ENCODE assay signal across 2 cellular contexts in the genomic region with DNA sequence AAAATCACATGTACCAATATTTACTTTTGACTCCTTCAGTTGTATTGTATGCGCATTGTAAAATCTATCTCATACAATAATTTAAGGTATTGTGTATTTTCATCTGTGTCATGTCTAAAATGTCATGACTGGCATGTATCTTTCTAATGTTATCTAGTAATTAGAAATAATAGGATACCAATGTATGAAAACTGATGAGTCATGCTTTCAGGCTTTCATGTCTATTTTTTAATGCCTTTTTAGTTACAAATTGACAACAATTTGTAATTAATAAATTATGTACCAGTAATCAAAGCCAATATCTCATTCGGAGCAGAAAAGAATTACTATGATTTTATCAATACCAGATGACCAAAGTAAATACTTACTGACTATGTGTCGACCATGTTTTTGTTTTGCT.
TF ChIP-seq lines count a peak whose summit lies in the region.

No MANE protein-coding gene starts in this region.

TF ChIP-seq in HepG2, 621 proteins besides CTCF, POLR2A, EP300 and RAD21 (continued from another document):
- TF ChIP-seq, protein P1, sequence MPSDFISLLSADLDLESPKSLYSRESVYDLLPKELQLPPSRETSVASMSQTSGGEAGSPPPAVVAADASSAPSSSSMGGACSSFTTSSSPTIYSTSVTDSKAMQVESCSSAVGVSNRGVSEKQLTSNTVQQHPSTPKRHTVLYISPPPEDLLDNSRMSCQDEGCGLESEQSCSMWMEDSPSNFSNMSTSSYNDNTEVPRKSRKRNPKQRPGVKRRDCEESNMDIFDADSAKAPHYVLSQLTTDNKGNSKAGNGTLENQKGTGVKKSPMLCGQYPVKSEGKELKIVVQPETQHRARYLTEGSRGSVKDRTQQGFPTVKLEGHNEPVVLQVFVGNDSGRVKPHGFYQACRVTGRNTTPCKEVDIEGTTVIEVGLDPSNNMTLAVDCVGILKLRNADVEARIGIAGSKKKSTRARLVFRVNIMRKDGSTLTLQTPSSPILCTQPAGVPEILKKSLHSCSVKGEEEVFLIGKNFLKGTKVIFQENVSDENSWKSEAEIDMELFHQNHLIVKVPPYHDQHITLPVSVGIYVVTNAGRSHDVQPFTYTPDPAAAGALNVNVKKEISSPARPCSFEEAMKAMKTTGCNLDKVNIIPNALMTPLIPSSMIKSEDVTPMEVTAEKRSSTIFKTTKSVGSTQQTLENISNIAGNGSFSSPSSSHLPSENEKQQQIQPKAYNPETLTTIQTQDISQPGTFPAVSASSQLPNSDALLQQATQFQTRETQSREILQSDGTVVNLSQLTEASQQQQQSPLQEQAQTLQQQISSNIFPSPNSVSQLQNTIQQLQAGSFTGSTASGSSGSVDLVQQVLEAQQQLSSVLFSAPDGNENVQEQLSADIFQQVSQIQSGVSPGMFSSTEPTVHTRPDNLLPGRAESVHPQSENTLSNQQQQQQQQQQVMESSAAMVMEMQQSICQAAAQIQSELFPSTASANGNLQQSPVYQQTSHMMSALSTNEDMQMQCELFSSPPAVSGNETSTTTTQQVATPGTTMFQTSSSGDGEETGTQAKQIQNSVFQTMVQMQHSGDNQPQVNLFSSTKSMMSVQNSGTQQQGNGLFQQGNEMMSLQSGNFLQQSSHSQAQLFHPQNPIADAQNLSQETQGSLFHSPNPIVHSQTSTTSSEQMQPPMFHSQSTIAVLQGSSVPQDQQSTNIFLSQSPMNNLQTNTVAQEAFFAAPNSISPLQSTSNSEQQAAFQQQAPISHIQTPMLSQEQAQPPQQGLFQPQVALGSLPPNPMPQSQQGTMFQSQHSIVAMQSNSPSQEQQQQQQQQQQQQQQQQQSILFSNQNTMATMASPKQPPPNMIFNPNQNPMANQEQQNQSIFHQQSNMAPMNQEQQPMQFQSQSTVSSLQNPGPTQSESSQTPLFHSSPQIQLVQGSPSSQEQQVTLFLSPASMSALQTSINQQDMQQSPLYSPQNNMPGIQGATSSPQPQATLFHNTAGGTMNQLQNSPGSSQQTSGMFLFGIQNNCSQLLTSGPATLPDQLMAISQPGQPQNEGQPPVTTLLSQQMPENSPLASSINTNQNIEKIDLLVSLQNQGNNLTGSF (CRISPR knock-in tag; IDR thresholded peaks at IDR 0.05) = no peak
- peak; percentile 80 for TF ChIP-seq NFE2L2 (IDR thresholded peaks at IDR 0.05; ENCODE audit: low read length)
- TF ChIP-seq, protein P2, sequence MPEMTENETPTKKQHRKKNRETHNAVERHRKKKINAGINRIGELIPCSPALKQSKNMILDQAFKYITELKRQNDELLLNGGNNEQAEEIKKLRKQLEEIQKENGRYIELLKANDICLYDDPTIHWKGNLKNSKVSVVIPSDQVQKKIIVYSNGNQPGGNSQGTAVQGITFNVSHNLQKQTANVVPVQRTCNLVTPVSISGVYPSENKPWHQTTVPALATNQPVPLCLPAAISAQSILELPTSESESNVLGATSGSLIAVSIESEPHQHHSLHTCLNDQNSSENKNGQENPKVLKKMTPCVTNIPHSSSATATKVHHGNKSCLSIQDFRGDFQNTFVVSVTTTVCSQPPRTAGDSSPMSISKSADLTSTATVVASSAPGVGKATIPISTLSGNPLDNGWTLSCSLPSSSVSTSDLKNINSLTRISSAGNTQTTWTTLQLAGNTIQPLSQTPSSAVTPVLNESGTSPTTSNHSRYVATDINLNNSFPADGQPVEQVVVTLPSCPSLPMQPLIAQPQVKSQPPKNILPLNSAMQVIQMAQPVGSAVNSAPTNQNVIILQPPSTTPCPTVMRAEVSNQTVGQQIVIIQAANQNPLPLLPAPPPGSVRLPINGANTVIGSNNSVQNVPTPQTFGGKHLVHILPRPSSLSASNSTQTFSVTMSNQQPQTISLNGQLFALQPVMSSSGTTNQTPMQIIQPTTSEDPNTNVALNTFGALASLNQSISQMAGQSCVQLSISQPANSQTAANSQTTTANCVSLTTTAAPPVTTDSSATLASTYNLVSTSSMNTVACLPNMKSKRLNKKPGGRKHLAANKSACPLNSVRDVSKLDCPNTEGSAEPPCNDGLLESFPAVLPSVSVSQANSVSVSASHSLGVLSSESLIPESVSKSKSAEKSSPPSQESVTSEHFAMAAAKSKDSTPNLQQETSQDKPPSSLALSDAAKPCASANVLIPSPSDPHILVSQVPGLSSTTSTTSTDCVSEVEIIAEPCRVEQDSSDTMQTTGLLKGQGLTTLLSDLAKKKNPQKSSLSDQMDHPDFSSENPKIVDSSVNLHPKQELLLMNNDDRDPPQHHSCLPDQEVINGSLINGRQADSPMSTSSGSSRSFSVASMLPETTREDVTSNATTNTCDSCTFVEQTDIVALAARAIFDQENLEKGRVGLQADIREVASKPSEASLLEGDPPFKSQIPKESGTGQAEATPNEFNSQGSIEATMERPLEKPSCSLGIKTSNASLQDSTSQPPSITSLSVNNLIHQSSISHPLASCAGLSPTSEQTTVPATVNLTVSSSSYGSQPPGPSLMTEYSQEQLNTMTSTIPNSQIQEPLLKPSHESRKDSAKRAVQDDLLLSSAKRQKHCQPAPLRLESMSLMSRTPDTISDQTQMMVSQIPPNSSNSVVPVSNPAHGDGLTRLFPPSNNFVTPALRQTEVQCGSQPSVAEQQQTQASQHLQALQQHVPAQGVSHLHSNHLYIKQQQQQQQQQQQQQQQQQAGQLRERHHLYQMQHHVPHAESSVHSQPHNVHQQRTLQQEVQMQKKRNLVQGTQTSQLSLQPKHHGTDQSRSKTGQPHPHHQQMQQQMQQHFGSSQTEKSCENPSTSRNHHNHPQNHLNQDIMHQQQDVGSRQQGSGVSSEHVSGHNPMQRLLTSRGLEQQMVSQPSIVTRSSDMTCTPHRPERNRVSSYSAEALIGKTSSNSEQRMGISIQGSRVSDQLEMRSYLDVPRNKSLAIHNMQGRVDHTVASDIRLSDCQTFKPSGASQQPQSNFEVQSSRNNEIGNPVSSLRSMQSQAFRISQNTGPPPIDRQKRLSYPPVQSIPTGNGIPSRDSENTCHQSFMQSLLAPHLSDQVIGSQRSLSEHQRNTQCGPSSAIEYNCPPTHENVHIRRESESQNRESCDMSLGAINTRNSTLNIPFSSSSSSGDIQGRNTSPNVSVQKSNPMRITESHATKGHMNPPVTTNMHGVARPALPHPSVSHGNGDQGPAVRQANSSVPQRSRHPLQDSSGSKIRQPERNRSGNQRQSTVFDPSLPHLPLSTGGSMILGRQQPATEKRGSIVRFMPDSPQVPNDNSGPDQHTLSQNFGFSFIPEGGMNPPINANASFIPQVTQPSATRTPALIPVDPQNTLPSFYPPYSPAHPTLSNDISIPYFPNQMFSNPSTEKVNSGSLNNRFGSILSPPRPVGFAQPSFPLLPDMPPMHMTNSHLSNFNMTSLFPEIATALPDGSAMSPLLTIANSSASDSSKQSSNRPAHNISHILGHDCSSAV (CRISPR knock-in tag; IDR thresholded peaks at IDR 0.05; ENCODE audit: borderline replicate concordance) = no peak
- peak; percentile 51; the same call in 1 of the 2 replicates for TF ChIP-seq MAFF (IDR thresholded peaks at IDR 0.05; ENCODE audit: low read depth, low read length)

TF ChIP-seq in IMR-90, 13 proteins besides CTCF, POLR2A, EP300 and RAD21 (continued from another document):
- TF ChIP-seq, protein P3, sequence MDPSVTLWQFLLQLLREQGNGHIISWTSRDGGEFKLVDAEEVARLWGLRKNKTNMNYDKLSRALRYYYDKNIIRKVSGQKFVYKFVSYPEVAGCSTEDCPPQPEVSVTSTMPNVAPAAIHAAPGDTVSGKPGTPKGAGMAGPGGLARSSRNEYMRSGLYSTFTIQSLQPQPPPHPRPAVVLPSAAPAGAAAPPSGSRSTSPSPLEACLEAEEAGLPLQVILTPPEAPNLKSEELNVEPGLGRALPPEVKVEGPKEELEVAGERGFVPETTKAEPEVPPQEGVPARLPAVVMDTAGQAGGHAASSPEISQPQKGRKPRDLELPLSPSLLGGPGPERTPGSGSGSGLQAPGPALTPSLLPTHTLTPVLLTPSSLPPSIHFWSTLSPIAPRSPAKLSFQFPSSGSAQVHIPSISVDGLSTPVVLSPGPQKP (IDR thresholded peaks at IDR 0.05; ENCODE audit: borderline replicate concordance, low read depth, low read length) = no peak
- TF ChIP-seq MAFK (IDR thresholded peaks at IDR 0.05; ENCODE audit: low read depth, low read length) (peak; percentile 71), MXI1 (IDR thresholded peaks at IDR 0.05; ENCODE audit: borderline replicate concordance, low read depth, low read length) (no peak), CEBPB (IDR thresholded peaks at IDR 0.05; ENCODE audit: low read depth, low read length) (no peak)
- TF ChIP-seq, protein P4, sequence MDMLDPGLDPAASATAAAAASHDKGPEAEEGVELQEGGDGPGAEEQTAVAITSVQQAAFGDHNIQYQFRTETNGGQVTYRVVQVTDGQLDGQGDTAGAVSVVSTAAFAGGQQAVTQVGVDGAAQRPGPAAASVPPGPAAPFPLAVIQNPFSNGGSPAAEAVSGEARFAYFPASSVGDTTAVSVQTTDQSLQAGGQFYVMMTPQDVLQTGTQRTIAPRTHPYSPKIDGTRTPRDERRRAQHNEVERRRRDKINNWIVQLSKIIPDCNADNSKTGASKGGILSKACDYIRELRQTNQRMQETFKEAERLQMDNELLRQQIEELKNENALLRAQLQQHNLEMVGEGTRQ (IDR thresholded peaks at IDR 0.05; ENCODE audit: low read depth, low read length) = no peak
